In the genomic region with DNA sequence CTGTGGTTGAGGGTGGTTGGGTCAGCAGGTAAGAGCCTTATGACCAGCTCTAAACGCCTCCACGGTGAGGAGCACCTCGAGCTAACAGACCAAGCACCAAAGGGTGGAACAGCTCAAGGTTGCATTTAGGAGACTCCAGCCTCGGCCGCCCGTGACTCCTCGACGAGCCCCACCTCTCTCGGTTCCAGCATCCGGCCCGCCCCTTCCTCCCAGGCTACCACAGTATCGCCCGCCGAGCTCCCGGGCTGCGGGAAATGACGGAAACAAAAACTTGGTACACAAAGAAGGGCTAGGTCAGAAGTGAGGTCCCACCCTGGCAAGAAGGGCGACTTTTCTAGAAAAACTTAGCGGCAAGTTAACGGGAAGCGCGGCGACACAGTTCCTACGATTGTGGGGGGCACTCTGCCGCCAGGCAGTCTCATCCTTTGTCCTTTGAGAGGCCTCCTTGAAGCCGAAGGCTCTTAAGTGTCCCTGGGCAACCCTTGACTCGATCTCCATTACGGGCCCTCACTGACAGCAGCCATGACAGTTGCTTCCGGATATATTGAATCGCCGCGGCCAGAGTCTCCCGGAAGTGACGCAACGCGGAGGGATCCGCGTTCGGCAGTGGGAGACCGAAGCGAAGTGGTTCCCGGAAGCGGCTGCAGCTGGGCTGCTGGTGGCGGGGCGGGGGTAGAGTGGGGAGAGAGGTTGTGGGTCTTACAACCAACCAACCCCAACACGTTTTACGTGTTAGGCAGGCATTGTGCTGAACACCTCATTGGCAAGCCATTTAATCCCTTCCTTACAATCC, we compare ENCODE assay signal across 1 cellular context.
TF ChIP-seq lines count a peak whose summit lies in the region.

No MANE protein-coding gene starts in this region.

TF ChIP-seq in K562, 482 proteins besides CTCF, POLR2A, EP300 and RAD21 (continued from another document and continues in another):
- TF ChIP-seq HBP1 (CRISPR knock-in tag; IDR thresholded peaks at IDR 0.05) (no peak), KDM5B (IDR thresholded peaks at IDR 0.05; ENCODE audit: insufficient replicate concordance, low read depth, low read length) (peak; percentile 81), ILK (tag; IDR thresholded peaks at IDR 0.05; ENCODE audit: borderline replicate concordance, low read depth) (no peak), DNMT1 (IDR thresholded peaks at IDR 0.05) (no peak), POLR2G (IDR thresholded peaks at IDR 0.05; ENCODE audit: low read depth, low read length) (peak; percentile 86), STAG1 (CRISPR knock-in tag; IDR thresholded peaks at IDR 0.05; ENCODE audit: borderline replicate concordance) (no peak), RBM15 (IDR thresholded peaks at IDR 0.05; ENCODE audit: insufficient read depth, low read length) (no peak), CHAMP1 (IDR thresholded peaks at IDR 0.05) (peak; percentile 81), FOXK2 (conservative IDR thresholded peaks at IDR 0.05 in 1 of 2, IDR thresholded peaks at IDR 0.05 in 1 of 2; ENCODE audit: low read depth in 2 of 2) (peak in 1 of 2 experiments; percentile 56; a peak in 1 of 4 replicates), ATF7 (IDR thresholded peaks at IDR 0.05) (peak; percentile 85), ZNF175 (CRISPR knock-in tag; IDR thresholded peaks at IDR 0.05; ENCODE audit: low read depth) (no peak), BRF2 (IDR thresholded peaks at IDR 0.05; ENCODE audit: borderline replicate concordance, insufficient read depth, insufficient read length) (no peak), LCOR (CRISPR knock-in tag; IDR thresholded peaks at IDR 0.05) (peak; percentile 47), MAX (CRISPR knock-in tag; IDR thresholded peaks at IDR 0.05) (no peak; the same call in 1 of the 2 replicates), PTRF (tag; IDR thresholded peaks at IDR 0.05) (no peak), RBFOX2 (IDR thresholded peaks at IDR 0.05; ENCODE audit: low read depth, low read length) (peak; percentile 94), MYBL2 (IDR thresholded peaks at IDR 0.05; ENCODE audit: low read depth) (peak; percentile 20; the same call in 1 of the 2 replicates), MYBL2 (CRISPR knock-in tag; IDR thresholded peaks at IDR 0.05; ENCODE audit: borderline replicate concordance) (no peak), BCLAF1 (IDR thresholded peaks at IDR 0.05; ENCODE audit: borderline replicate concordance in 1 of 2, control insufficient read depth in 1 of 2, low read depth in 2 of 2, low read length in 1 of 2) (peak in 1 of 2 experiments; percentile 74; a peak in 1 of 4 replicates), YY1 (IDR thresholded peaks at IDR 0.05; ENCODE audit: borderline replicate concordance in 1 of 3, control insufficient read depth in 1 of 3, extremely low read depth in 1 of 3, insufficient read depth in 3 of 3, insufficient read length in 1 of 3, insufficient replicate concordance in 2 of 3, low read depth in 1 of 3, low read length in 2 of 3) (peak; percentile 73 to 96 (median 93)), HOXB6 (CRISPR knock-in tag; IDR thresholded peaks at IDR 0.05; ENCODE audit: borderline replicate concordance) (no peak), JUNB (CRISPR knock-in tag; conservative IDR thresholded peaks at IDR 0.05) (no peak), ZNF75A (CRISPR knock-in tag; IDR thresholded peaks at IDR 0.05) (no peak), TBL1XR1 (IDR thresholded peaks at IDR 0.05; ENCODE audit: low read length in 2 of 2) (peak; percentile 35 to 67; a peak in 2 of 4 replicates), SRSF9 (IDR thresholded peaks at IDR 0.05; ENCODE audit: borderline replicate concordance, low read depth, low read length) (no peak), MAFK (IDR thresholded peaks at IDR 0.05; ENCODE audit: low read length) (no peak), HMG20B (CRISPR knock-in tag; IDR thresholded peaks at IDR 0.05) (no peak), ZNF354B (CRISPR knock-in tag; IDR thresholded peaks at IDR 0.05) (no peak), SETDB1 (IDR thresholded peaks at IDR 0.05; ENCODE audit: low read length) (no peak), CHCHD3 (CRISPR knock-in tag; IDR thresholded peaks at IDR 0.05) (no peak), DDX20 (tag; IDR thresholded peaks at IDR 0.05; ENCODE audit: low read depth) (no peak), VEZF1 (CRISPR knock-in tag; IDR thresholded peaks at IDR 0.05) (peak; percentile 81), MAZ (CRISPR knock-in tag; conservative IDR thresholded peaks at IDR 0.05 in 1 of 2, IDR thresholded peaks at IDR 0.05 in 1 of 2) (peak; percentile 75 to 91), ZBTB33 (CRISPR knock-in tag; IDR thresholded peaks at IDR 0.05) (peak; percentile 34; the same call in 1 of the 2 replicates), ZNF589 (CRISPR knock-in tag; IDR thresholded peaks at IDR 0.05; ENCODE audit: low read depth) (no peak)
- TF ChIP-seq, protein P1, sequence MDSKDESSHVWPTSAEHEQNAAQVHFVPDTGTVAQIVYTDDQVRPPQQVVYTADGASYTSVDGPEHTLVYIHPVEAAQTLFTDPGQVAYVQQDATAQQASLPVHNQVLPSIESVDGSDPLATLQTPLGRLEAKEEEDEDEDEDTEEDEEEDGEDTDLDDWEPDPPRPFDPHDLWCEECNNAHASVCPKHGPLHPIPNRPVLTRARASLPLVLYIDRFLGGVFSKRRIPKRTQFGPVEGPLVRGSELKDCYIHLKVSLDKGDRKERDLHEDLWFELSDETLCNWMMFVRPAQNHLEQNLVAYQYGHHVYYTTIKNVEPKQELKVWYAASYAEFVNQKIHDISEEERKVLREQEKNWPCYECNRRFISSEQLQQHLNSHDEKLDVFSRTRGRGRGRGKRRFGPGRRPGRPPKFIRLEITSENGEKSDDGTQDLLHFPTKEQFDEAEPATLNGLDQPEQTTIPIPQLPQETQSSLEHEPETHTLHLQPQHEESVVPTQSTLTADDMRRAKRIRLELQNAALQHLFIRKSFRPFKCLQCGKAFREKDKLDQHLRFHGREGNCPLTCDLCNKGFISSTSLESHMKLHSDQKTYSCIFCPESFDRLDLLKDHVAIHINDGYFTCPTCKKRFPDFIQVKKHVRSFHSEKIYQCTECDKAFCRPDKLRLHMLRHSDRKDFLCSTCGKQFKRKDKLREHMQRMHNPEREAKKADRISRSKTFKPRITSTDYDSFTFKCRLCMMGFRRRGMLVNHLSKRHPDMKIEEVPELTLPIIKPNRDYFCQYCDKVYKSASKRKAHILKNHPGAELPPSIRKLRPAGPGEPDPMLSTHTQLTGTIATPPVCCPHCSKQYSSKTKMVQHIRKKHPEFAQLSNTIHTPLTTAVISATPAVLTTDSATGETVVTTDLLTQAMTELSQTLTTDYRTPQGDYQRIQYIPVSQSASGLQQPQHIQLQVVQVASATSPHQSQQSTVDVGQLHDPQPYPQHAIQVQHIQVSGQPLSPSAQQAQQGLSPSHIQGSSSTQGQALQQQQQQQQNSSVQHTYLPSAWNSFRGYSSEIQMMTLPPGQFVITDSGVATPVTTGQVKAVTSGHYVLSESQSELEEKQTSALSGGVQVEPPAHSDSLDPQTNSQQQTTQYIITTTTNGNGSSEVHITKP (IDR thresholded peaks at IDR 0.05; ENCODE audit: partially characterized antibody), result peak; percentile 13
- TF ChIP-seq, protein P2, sequence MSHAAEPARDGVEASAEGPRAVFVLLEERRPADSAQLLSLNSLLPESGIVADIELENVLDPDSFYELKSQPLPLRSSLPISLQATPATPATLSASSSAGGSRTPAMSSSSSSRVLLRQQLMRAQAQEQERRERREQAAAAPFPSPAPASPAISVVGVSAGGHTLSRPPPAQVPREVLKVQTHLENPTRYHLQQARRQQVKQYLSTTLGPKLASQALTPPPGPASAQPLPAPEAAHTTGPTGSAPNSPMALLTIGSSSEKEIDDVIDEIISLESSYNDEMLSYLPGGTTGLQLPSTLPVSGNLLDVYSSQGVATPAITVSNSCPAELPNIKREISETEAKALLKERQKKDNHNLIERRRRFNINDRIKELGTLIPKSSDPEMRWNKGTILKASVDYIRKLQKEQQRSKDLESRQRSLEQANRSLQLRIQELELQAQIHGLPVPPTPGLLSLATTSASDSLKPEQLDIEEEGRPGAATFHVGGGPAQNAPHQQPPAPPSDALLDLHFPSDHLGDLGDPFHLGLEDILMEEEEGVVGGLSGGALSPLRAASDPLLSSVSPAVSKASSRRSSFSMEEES (CRISPR knock-in tag; IDR thresholded peaks at IDR 0.05), result no peak
